ENCODE assay signal across 8 cellular contexts in the genomic region with DNA sequence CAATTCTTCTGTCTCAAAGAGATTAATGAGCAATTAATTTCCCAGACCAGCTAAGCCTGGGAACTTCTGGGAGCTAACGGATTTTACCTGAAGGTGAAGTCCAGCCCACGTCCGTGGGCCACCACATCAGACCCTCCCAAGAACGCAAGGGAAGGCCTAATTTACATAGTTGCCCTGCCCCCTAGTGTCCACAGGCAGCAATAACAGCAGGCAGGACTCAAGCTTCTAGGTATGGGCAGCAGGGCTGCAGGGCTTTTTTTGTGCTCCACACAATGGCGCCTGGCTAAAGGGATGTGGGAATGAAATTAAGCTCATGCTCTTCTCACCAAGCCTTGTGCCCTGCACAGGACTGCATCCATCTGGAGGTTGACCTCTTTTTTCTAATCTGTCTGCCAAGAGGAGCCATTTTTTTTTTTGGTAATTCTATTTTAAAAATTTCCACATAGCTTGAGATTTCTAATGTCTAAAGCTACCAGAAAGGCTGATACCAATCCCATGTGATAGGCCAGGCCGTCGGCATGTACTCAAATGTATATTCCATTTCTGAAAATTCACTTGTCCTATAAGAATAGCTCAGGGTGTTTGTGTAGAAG.
DNase-seq lines count a peak whose midpoint lies in the region; ATAC-seq, FAIRE-seq and TF ChIP-seq lines count a peak whose summit lies in the region.

No MANE protein-coding gene starts in this region.

- no peak for FAIRE-seq in pancreas (lab: Jason Lieb, UNC)

- BruUV-seq in Panc1 (replicated peaks; lab: Mats Ljungman, UMichigan), result no TSS peak

- 15 to 21% methylated on average over 7 of the region's 7 CpGs for WGBS in pancreas, 2 donors

- H3K4me1 ChIP-seq in Panc1 (ENCODE audit: control insufficient read depth, insufficient read depth, low read length), result no peaks in the 10 kb centered on the region
- H3K4me1 ChIP-seq in foreskin keratinocyte, result no peaks in the 10 kb centered on the region
- no peaks in the 10 kb centered on the region for H3K4me1 ChIP-seq in pancreas
- H3K4me1 ChIP-seq in uterus, result no peaks in the 10 kb centered on the region

- POLR2A ChIA-PET in Panc1 (lab: Charles Lee), result interaction anchor here (0.6 kb wide), 1 partner anchor 1725 kb away, joined by 4 read pairs; no protein-coding TSS in a partner anchor

- no peaks in the 10 kb centered on the region for H3K36me3 ChIP-seq in Panc1 (ENCODE audit: control insufficient read depth, insufficient read depth, low read length)
- H3K36me3 ChIP-seq in pancreas, result no peaks in the 10 kb centered on the region
- no peaks in the 10 kb centered on the region for H3K36me3 ChIP-seq in uterus

- intact Hi-C loops in Panc1 (cut with micrococcal nuclease; ENCODE audit: unreplicated experiment) (loop anchor here (2.0 kb wide), 1 partner anchor 404 kb away; no protein-coding TSS in a partner anchor), pancreas (cut with DNase I) (no loop called here), uterus (cut with DNase I; ENCODE audit: low total_unique reads) (no loop called here)

- H3K27ac ChIP-seq in Panc1 (ENCODE audit: low read length) (no peak overlapping the region), foreskin keratinocyte (no peak overlapping the region), pancreas (no peak overlapping the region), uterus (no peak overlapping the region)

- ATAC-seq in GM18870 (IDR thresholded peaks at IDR 0.05; ENCODE audit: unreplicated experiment) (peak; percentile 52), HG03565 (IDR thresholded peaks at IDR 0.05; ENCODE audit: unreplicated experiment) (peak; percentile 54), Panc1 (peak; percentile 86), foreskin keratinocyte (peak; percentile 71), pancreas (peak; percentile 77 to 93 (median 87))

- no peaks in the 10 kb centered on the region for H3K9me3 ChIP-seq in Panc1 (ENCODE audit: control insufficient read depth, insufficient read depth, low read depth, low read length)
- peaks cover 0 to 4% (median 0%) of the 10 kb centered on the region in 4 donors for H3K9me3 ChIP-seq in pancreas
- no peaks in the 10 kb centered on the region for H3K9me3 ChIP-seq in uterus

- CTCF ChIA-PET in Panc1 (lab: Charles Lee), result interaction anchor here (0.6 to 1.6 kb wide), 12 partner anchors 14 to 1738 kb away, joined by 3 to 17 read pairs (median 3); no protein-coding TSS in a partner anchor

- DNase-seq in AML-193 (lab: John Stamatoyannopoulos, UW) (peak; percentile 35 to 56), Panc1 (ENCODE audit: low read depth, low spot score) (peak; percentile 47), activated T-helper 1 cell treated with Interleukin-2 at 50 U/mL for 16 hours (ENCODE audit: low read depth) (peak; percentile 16), foreskin keratinocyte (peak in 1 of 2 donors; percentile 11), pancreas (peak; percentile 17 to 73 (median 56)), uterus (peak; percentile 35 to 37)

- TF ChIP-seq CTCF in Panc1 (IDR thresholded peaks at IDR 0.05) (peak; percentile 88), foreskin keratinocyte (conservative IDR thresholded peaks at IDR 0.05) (peak; percentile 72), pancreas (IDR thresholded peaks at IDR 0.05) (peak; percentile 74 to 89 (median 82)), uterus (IDR thresholded peaks at IDR 0.05) (peak; percentile 59 to 71 (median 68))

- H3K27me3 ChIP-seq in Panc1 (ENCODE audit: control insufficient read depth, insufficient read depth, low read length) (no peaks in the 10 kb centered on the region; the same call in 1 of the 2 replicates), foreskin keratinocyte (no peaks in the 10 kb centered on the region), pancreas (no peaks in the 10 kb centered on the region), uterus (no peaks in the 10 kb centered on the region)

- in situ Hi-C loops in Panc1 (cut with HindIII; ENCODE audit: low pct_unique_long_range_greater_than_20kb, low sequenced_read_pairs), result no loop called here

- H3K4me3 ChIP-seq in Panc1 (ENCODE audit: low read depth in 2 of 2, low read length in 2 of 2), result no peak overlapping the region
- H3K4me3 ChIP-seq in pancreas, result no peak overlapping the region
- H3K4me3 ChIP-seq in uterus, result no peak overlapping the region

- no peak for TF ChIP-seq POLR2A in uterus (IDR thresholded peaks at IDR 0.05)
